In the genomic region with DNA sequence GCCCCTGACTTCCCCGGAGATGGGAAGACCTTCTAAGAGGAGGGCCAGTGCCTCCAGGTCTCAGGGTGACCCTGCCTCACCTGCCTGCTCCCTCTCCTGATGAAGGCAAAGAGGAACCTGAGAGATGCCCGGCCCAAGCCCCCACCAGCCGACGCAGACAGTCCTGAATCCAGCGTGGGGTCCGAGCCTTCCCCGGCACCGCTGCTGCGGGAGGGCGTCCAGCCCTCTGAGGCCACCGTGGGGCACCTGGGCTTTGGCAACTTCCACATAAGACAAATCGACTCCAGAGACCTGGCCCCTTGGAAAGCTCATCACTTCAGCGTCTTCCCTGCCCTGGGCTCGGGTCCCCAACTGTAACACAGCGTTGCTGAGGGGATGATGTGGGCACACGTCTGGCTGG, we compare ENCODE assay signal across 17 cellular contexts.
DNase-seq lines count a peak whose midpoint lies in the region; ATAC-seq and TF ChIP-seq lines count a peak whose summit lies in the region.
"Had no signal": no experiment of that assay in that cellular context is flagged by ENCODE, and none has a peak within 500 bp of the region (broad histone marks: within the 10 kb centered on the region; RNA-seq: fewer than 3 reads in every experiment).

No MANE protein-coding gene starts in this region.

- H3K9me3 ChIP-seq in right atrium auricular region (no peaks in the 10 kb centered on the region), gastroesophageal sphincter (no peaks in the 10 kb centered on the region), gastrocnemius medialis (no peaks in the 10 kb centered on the region)
- H3K9me3 ChIP-seq: Peyer's patch had no signal

- in situ Hi-C loops in gastrocnemius medialis (cut with MboI; ENCODE audit: low sequenced_read_pairs in 4 of 4), result no loop called here

- POLR2A ChIA-PET in HEK293T (lab: Yijun Ruan, JAX), result no interaction called here

- no CpG with 5 or more reads among the region's 16 CpGs for WGBS in gastroesophageal sphincter (ENCODE audit: low coverage in 1 of 2), 2 donors
- WGBS in lower leg skin, 2 donors, result 95 to 100% methylated on average over 13 to 14 of the region's 16 CpGs

- no peak for ATAC-seq in Right ventricle myocardium inferior
- no peak for ATAC-seq in gastroesophageal sphincter
- no peak for ATAC-seq in gastrocnemius medialis
- ATAC-seq in GM19455 (IDR thresholded peaks at IDR 0.05; ENCODE audit: unreplicated experiment), result no peak
- no peak for ATAC-seq in esophagus mucosa
- ATAC-seq: GM12878 had no signal

- H3K4me3 ChIP-seq in right atrium auricular region (no peak overlapping the region), gastroesophageal sphincter (no peak overlapping the region), gastrocnemius medialis (no peak overlapping the region), lower leg skin (ENCODE audit: low read depth, poor library complexity, severe bottlenecking) (no peak overlapping the region)
- H3K4me3 ChIP-seq: GM12878 had no signal

- TF ChIP-seq POLR2A in gastroesophageal sphincter (IDR thresholded peaks at IDR 0.05) (no peak), gastrocnemius medialis (IDR thresholded peaks at IDR 0.05) (no peak), lower leg skin (IDR thresholded peaks at IDR 0.05) (no peak)

- DNase-seq in right atrium auricular region (ENCODE audit: low spot score), result no peak
- DNase-seq in Right ventricle myocardium inferior (ENCODE audit: missing footprints), result no peak
- DNase-seq in gastrocnemius medialis, result no peak
- no peak for DNase-seq in HEK293T (ENCODE audit: extremely low spot score)
- DNase-seq in lower leg skin (ENCODE audit: low spot score in 2 of 2), result no peak
- DNase-seq: DMS 273 treated with DMSO at 0.1 percent for 48 hours, GDM1, GOT3, NCI-H1694 treated with DMSO at 0.1 percent for 48 hours, NCI-H2107, NCI-H2227 treated with DMSO at 0.1 percent for 48 hours, NCI-H524, Peyer's patch had no signal

- TF ChIP-seq CTCF in right atrium auricular region (IDR thresholded peaks at IDR 0.05) (no peak), gastroesophageal sphincter (IDR thresholded peaks at IDR 0.05) (no peak), gastrocnemius medialis (IDR thresholded peaks at IDR 0.05 in 4 of 5, conservative IDR thresholded peaks at IDR 0.05 in 1 of 5) (no peak), lower leg skin (IDR thresholded peaks at IDR 0.05) (no peak)

- no peak for TF ChIP-seq EP300 in gastroesophageal sphincter (IDR thresholded peaks at IDR 0.05)

- H3K27ac ChIP-seq in right atrium auricular region, result peak overlapping the region; percentile 43 to 72
- H3K27ac ChIP-seq in gastroesophageal sphincter, result peak overlapping the region in 3 of 4 donors; percentile 90 to 95 (median 93)
- peak overlapping the region in 3 of 4 donors; percentile 6 to 21 (median 13) for H3K27ac ChIP-seq in gastrocnemius medialis

- intact Hi-C loops in Right ventricle myocardium inferior (cut with DNase I), result no loop called here
- intact Hi-C loops in gastrocnemius medialis (cut with DNase I; ENCODE audit: low total_unique reads), result loop anchor here (5.0 kb wide), 1 partner anchor 483 kb away; no protein-coding TSS in a partner anchor
- intact Hi-C loops in lower leg skin (cut with DNase I; ENCODE audit: low total_unique reads), result no loop called here

- CTCF ChIA-PET in HEK293T (lab: Yijun Ruan, JAX), result no interaction called here

- H3K36me3 ChIP-seq in right atrium auricular region (no peaks in the 10 kb centered on the region), gastroesophageal sphincter (no peaks in the 10 kb centered on the region), gastrocnemius medialis (no peaks in the 10 kb centered on the region)

- H3K4me1 ChIP-seq in right atrium auricular region, result peaks cover 0 to 97% of the 10 kb centered on the region in 2 donors
- peaks cover 0 to 100% (median 51%) of the 10 kb centered on the region in 3 donors for H3K4me1 ChIP-seq in gastroesophageal sphincter
- H3K4me1 ChIP-seq in gastrocnemius medialis, result peaks cover 32 to 43% of the 10 kb centered on the region in 2 donors

- no peaks in the 10 kb centered on the region for H3K27me3 ChIP-seq in right atrium auricular region
- H3K27me3 ChIP-seq in gastroesophageal sphincter, result no peaks in the 10 kb centered on the region
- no peaks in the 10 kb centered on the region for H3K27me3 ChIP-seq in gastrocnemius medialis
- H3K27me3 ChIP-seq: Peyer's patch had no signal

TF ChIP-seq in HEK293T, 16 proteins besides CTCF, POLR2A, EP300 and RAD21:
- no peak for TF ChIP-seq FOXM1 (IDR thresholded peaks at IDR 0.05; ENCODE audit: borderline replicate concordance)
- no peak for TF ChIP-seq LEF1 (IDR thresholded peaks at IDR 0.05; ENCODE audit: borderline replicate concordance)
- TF ChIP-seq TARDBP (IDR thresholded peaks at IDR 0.05), result no peak
- TF ChIP-seq, protein P1, sequence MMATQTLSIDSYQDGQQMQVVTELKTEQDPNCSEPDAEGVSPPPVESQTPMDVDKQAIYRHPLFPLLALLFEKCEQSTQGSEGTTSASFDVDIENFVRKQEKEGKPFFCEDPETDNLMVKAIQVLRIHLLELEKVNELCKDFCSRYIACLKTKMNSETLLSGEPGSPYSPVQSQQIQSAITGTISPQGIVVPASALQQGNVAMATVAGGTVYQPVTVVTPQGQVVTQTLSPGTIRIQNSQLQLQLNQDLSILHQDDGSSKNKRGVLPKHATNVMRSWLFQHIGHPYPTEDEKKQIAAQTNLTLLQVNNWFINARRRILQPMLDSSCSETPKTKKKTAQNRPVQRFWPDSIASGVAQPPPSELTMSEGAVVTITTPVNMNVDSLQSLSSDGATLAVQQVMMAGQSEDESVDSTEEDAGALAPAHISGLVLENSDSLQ (IDR thresholded peaks at IDR 0.05), result no peak
- no peak for TF ChIP-seq HDGF (IDR thresholded peaks at IDR 0.05; ENCODE audit: borderline replicate concordance)
- TF ChIP-seq ARNT (IDR thresholded peaks at IDR 0.05), result no peak

Comparison
In these comparisons a context has a peak if more than half of its experiments do, and no peak if none do; other contexts are left out.
1. H3K27ac ChIP-seq: peak in every context shown above with its lines; median percentile 93 in gastroesophageal sphincter; 58 in right atrium auricular region; 13 in gastrocnemius medialis.